ENCODE assay signal across 1 cellular context in genomic region chr3:23035927-23036640, GRCh38.
TF ChIP-seq lines count a peak whose summit lies in the region.

No MANE protein-coding gene starts in this region.

TF ChIP-seq in GM23338, 12 proteins besides CTCF, POLR2A, EP300 and RAD21 (continued from another document):
- no peak for TF ChIP-seq ZNF462 (CRISPR knock-in tag; IDR thresholded peaks at IDR 0.05)
- no peak for TF ChIP-seq STAT1 (IDR thresholded peaks at IDR 0.05; ENCODE audit: unreplicated experiment)
- TF ChIP-seq EZH2phosphoT487 (IDR thresholded peaks at IDR 0.05; ENCODE audit: unreplicated experiment), result no peak
- TF ChIP-seq JUNB (IDR thresholded peaks at IDR 0.05; ENCODE audit: unreplicated experiment), result no peak
- no peak for TF ChIP-seq NANOG (IDR thresholded peaks at IDR 0.05; ENCODE audit: borderline replicate concordance)
- TF ChIP-seq POLR2AphosphoS5 (IDR thresholded peaks at IDR 0.05; ENCODE audit: low read depth), result no peak
- TF ChIP-seq CREB1 (CRISPR knock-in tag; IDR thresholded peaks at IDR 0.05; ENCODE audit: low read depth), result no peak
- no peak for TF ChIP-seq ETS1 (IDR thresholded peaks at IDR 0.05)
- TF ChIP-seq ZNF331 (CRISPR knock-in tag; IDR thresholded peaks at IDR 0.05; ENCODE audit: low read depth), result no peak
